ENCODE assay signal across 19 cellular contexts in genomic region chr19:54421169-54421516, GRCh38. TPM values are rescaled to one million over a fixed set of nuclear protein-coding genes. Genes with fewer than 3 reads are reported as not detected.
DNase-seq lines count a peak whose midpoint lies in the region; ATAC-seq and TF ChIP-seq lines count a peak whose summit lies in the region.
"Had no signal": no experiment of that assay in that cellular context is flagged by ENCODE, and none has a peak within 500 bp of the region (broad histone marks: within the 10 kb centered on the region; RNA-seq: fewer than 3 reads in every experiment).

No MANE protein-coding gene starts in this region.

- H3K27me3 ChIP-seq in heart left ventricle: peaks cover 18 to 85% (median 42%) of the 10 kb centered on the region in 9 donors
- H3K27me3 ChIP-seq in iPS-15b (ENCODE audit: control insufficient read depth, insufficient read depth, low read length): peaks cover under 1% of the 10 kb centered on the region
- peaks cover 0 to 99% (median 6%) of the 10 kb centered on the region in 4 donors for H3K27me3 ChIP-seq in esophagus squamous epithelium
- H3K27me3 ChIP-seq: vagina had no signal

- ATAC-seq in heart left ventricle (no peak), Right ventricle myocardium superior (ENCODE audit: poor library complexity) (no peak)
- ATAC-seq: activated naive CD4-positive, alpha-beta T cell treated with anti-CD3 and anti-CD28 coated beads, Interleukin-2, amount 50 U/mL, for 72 hours; activated T-cell treated with anti-CD3 and anti-CD28 coated beads, Interleukin-2, amount 50 U/mL, for 4 hours had no signal

- no peak overlapping the region for H3K9ac ChIP-seq in iPS-15b (ENCODE audit: low read depth, low read length)
- H3K9ac ChIP-seq: GM23248 had no signal

- TF ChIP-seq POLR2A in heart left ventricle (IDR thresholded peaks at IDR 0.05) (no peak), esophagus squamous epithelium (IDR thresholded peaks at IDR 0.05) (no peak)

- H3K27ac ChIP-seq in heart left ventricle (peak overlapping the region in 8 of 12 donors; percentile 11 to 84 (median 60)), temporal lobe (ENCODE audit: low read depth, low read length) (peak overlapping the region; percentile 100), esophagus squamous epithelium (peak overlapping the region in 1 of 4 donors; percentile 40)
- H3K27ac ChIP-seq: GM23248, neutrophil, vagina had no signal

- peaks cover 0 to 33% (median 11%) of the 10 kb centered on the region in 12 donors for H3K4me1 ChIP-seq in heart left ventricle
- H3K4me1 ChIP-seq in iPS-15b (ENCODE audit: control insufficient read depth, insufficient read depth, low read length): peaks cover 21% of the 10 kb centered on the region
- peaks cover 0 to 28% (median 0%) of the 10 kb centered on the region in 3 donors for H3K4me1 ChIP-seq in esophagus squamous epithelium

- H3K4me3 ChIP-seq in heart left ventricle (peak overlapping the region in 1 of 12 donors; percentile 15), iPS-15b (ENCODE audit: low read depth, low read length) (peak overlapping the region; percentile 41), esophagus squamous epithelium (no peak overlapping the region)
- H3K4me3 ChIP-seq: GM23248 had no signal

- intact Hi-C loops in heart left ventricle (cut with DNase I) (no loop called here), Right ventricle myocardium superior (cut with DNase I) (no loop called here), esophagus squamous epithelium (cut with DNase I) (no loop called here)

- DNase-seq in heart left ventricle (no peak), Right ventricle myocardium superior (no peak), esophagus squamous epithelium (lab: John Stamatoyannopoulos, UW) (no peak)
- no peak for DNase-seq in stimulated activated CD4-positive, alpha-beta T cell treated with anti-CD3 and anti-CD28 coated beads, Interleukin-2, amount 100 ng/mL, for 24 hours
- DNase-seq: activated CD4-positive, alpha-beta memory T cell treated with anti-CD3 and anti-CD28 coated beads for 36 hours; activated T-cell treated with anti-CD3 and anti-CD28 coated beads, Interleukin-2, amount 50 U/mL, for 4 hours; DMS153; effector CD4-positive, alpha-beta T cell; GM23248; kidney glomerular epithelial cell; NCI-H187 treated with DMSO at 0.1 percent for 48 hours; NCI-H446 treated with DMSO at 0.1 percent for 48 hours had no signal

- no peaks in the 10 kb centered on the region for H3K9me3 ChIP-seq in heart left ventricle
- no peaks in the 10 kb centered on the region for H3K9me3 ChIP-seq in iPS-15b (ENCODE audit: control insufficient read depth, insufficient read depth, low read length)
- no peaks in the 10 kb centered on the region for H3K9me3 ChIP-seq in esophagus squamous epithelium
- H3K9me3 ChIP-seq: neutrophil, vagina had no signal

- no peaks in the 10 kb centered on the region for H3K36me3 ChIP-seq in heart left ventricle
- peaks cover 14% of the 10 kb centered on the region for H3K36me3 ChIP-seq in iPS-15b (ENCODE audit: control insufficient read depth, insufficient read depth, low read length)
- no peaks in the 10 kb centered on the region for H3K36me3 ChIP-seq in esophagus squamous epithelium
- H3K36me3 ChIP-seq: neutrophil, vagina had no signal

- no peak for TF ChIP-seq CTCF in heart left ventricle (IDR thresholded peaks at IDR 0.05)
- no peak for TF ChIP-seq CTCF in esophagus squamous epithelium (IDR thresholded peaks at IDR 0.05)

- WGBS in heart left ventricle, 4 donors: 22 to 28% (median 27%) methylated on average over 6 to 9 of the region's 9 CpGs
- WGBS in esophagus squamous epithelium, 2 donors: 63% methylated on average over 3 of the region's 9 CpGs; no CpG with 5 or more reads in 1 of the 2 donors

RNA-seq across cellular contexts. Expression of gene TTYH1, which starts 5.9 kb away (rescaled TPM):
- total RNA-seq in heart left ventricle (1 to 10 TPM in 5 of 9 donors, under 1 TPM in 4; 0.46 to 6.9 (median 1.1) TPM), Right ventricle myocardium superior (1.5 TPM), temporal lobe (79.7 TPM), esophagus squamous epithelium (1 to 10 TPM in 2 of 4 donors, under 1 TPM in 1, not detected in 1; 0.44 to 4.4 (median 2.0) TPM)
- 1 to 10 TPM in 1 of 2 donors, under 1 TPM in 1; 0.85 to 1.8 TPM for polyA plus RNA-seq in heart left ventricle
- total RNA-seq: activated CD4-positive, alpha-beta memory T cell treated with anti-CD3 and anti-CD28 coated beads for 36 hours; bronchial epithelial cell; GM23248 had no signal

RNA-seq across cellular contexts. Expression of gene LENG8, which starts 27.9 kb away (rescaled TPM):
- total RNA-seq in heart left ventricle (10 to 100 TPM; 23.6 to 82.9 (median 58.8) TPM), Right ventricle myocardium superior (56.0 TPM), temporal lobe (22.6 TPM), esophagus squamous epithelium (10 to 100 TPM; 22.9 to 95.2 (median 49.6) TPM)
- 10 to 100 TPM; 35.2 to 93.9 TPM for polyA plus RNA-seq in heart left ventricle

RNA-seq across cellular contexts. Expression of gene LENG9, which starts 42.4 kb away (rescaled TPM):
- 1 to 10 TPM; 1.5 to 4.1 (median 2.4) TPM for total RNA-seq in heart left ventricle
- polyA plus RNA-seq in heart left ventricle: 1 to 10 TPM; 1.4 to 2.1 TPM
- 1.1 TPM for total RNA-seq in Right ventricle myocardium superior
- 2.7 TPM for total RNA-seq in temporal lobe
- 10 to 100 TPM in 2 of 4 donors, 1 to 10 TPM in 2; 8.1 to 13.1 (median 10.1) TPM for total RNA-seq in esophagus squamous epithelium

RNA-seq across cellular contexts. Expression of gene CDC42EP5, which starts 52.0 kb away (rescaled TPM):
- 10 to 100 TPM in 5 of 9 donors, 1 to 10 TPM in 4; 5.6 to 16.3 (median 11.4) TPM for total RNA-seq in heart left ventricle
- polyA plus RNA-seq in heart left ventricle: 1 to 10 TPM; 7.1 to 8.7 TPM
- total RNA-seq in Right ventricle myocardium superior: 11.6 TPM
- total RNA-seq in temporal lobe: 1.7 TPM
- total RNA-seq in esophagus squamous epithelium: 10 to 100 TPM in 2 of 4 donors, 1 to 10 TPM in 2; 6.0 to 39.4 (median 9.8) TPM
- total RNA-seq: activated CD4-positive, alpha-beta memory T cell treated with anti-CD3 and anti-CD28 coated beads for 36 hours; activated naive CD4-positive, alpha-beta T cell treated with anti-CD3 and anti-CD28 coated beads, Interleukin-2, amount 50 U/mL, for 72 hours had no signal

RNA-seq across cellular contexts. Expression of gene LAIR1, which starts 56.4 kb away (rescaled TPM):
- total RNA-seq in heart left ventricle: 100 to 1,000 TPM in 1 of 9 donors, 10 to 100 TPM in 1, 1 to 10 TPM in 7; 3.5 to 102 (median 5.4) TPM
- polyA plus RNA-seq in heart left ventricle: 1 to 10 TPM; 2.9 to 5.3 TPM
- total RNA-seq in Right ventricle myocardium superior: 6.3 TPM
- total RNA-seq in temporal lobe: 0.98 TPM
- total RNA-seq in esophagus squamous epithelium: 10 to 100 TPM in 2 of 4 donors, 1 to 10 TPM in 1, under 1 TPM in 1; 0.57 to 11.4 (median 6.1) TPM
- total RNA-seq: A673, bronchial epithelial cell, GM23248 had no signal
- polyA plus RNA-seq: GM23248 had no signal

Comparison
In these comparisons a context has a peak if more than half of its experiments do, and no peak if none do; other contexts are left out.
1. RNA of gene TTYH1, which starts 5.9 kb away (total RNA-seq): 79.7 TPM in temporal lobe (single experiment); 0.44 to 4.4 TPM in esophagus squamous epithelium, 1.5 TPM in Right ventricle myocardium superior (single experiment) and 0.46 to 6.9 TPM in heart left ventricle; every median in the first group is over 10 times any median in the second.